Comparison of ENCODE assay signal across 1 cellular context in genomic region chr1:230131457-230131856, GRCh38.
TF ChIP-seq lines count a peak whose summit lies in the region.

No MANE protein-coding gene starts in this region.

TF ChIP-seq in liver, 16 proteins besides CTCF, POLR2A, EP300 and RAD21 (continued from another document):
- no peak for TF ChIP-seq REST (IDR thresholded peaks at IDR 0.05)
TF ChIP-seq in liver: peak in this region for 3.
